Comparison of ENCODE assay signal across 11 cellular contexts in the genomic region with DNA sequence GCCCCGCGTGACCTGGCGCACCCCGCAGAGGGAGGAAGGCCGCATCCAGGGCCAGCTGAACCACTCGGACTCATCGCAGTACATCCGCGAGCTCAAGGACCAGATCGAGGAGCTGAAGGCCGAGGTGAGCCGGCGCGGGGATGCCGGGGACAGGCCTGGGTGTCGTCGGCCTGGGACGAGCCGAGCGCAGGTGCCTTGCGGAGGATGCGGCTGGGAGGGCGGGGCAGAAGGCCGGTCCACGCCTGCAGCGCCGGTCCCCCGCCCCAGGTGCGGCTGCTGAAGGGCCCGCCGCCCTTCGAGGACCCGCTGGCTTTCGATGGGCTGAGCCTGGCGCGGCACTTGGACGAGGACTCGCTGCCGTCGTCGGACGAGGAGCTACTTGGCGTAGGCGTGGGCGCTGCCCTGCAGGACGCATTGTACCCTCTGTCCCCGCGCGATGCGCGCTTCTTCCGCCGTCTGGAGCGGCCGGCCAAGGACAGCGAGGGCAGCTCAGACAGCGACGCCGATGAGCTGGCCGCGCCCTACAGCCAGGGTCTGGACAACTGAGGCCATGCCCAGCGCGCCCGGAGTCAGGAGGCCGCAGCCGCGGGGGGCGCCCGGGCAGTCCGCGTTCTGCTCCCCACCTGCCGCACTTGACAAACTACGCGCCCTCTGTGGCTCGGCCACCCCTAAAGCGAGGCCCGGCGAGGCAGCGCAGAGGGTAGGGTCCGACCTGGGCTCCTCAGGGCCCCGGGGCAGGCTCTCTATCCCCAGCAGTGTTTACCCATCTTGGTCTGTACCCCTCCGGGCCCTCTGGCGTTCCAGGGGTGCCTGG. TPM values are rescaled to one million over a fixed set of nuclear protein-coding genes. Genes with fewer than 3 reads are reported as not detected.
DNase-seq lines count a peak whose midpoint lies in the region; ATAC-seq and TF ChIP-seq lines count a peak whose summit lies in the region.
"Had no signal": no experiment of that assay in that cellular context is flagged by ENCODE, and none has a peak within 500 bp of the region (broad histone marks: within the 10 kb centered on the region; RNA-seq: fewer than 3 reads in every experiment).

No MANE protein-coding gene starts in this region.

- no peak overlapping the region for H3K9ac ChIP-seq in PC-3 (ENCODE audit: low read length)

- H3K79me2 ChIP-seq in hepatocyte, result no peaks in the 10 kb centered on the region
- no peaks in the 10 kb centered on the region for H3K79me2 ChIP-seq in PC-3 (ENCODE audit: low read length)

- H3K27ac ChIP-seq in right cardiac atrium (ENCODE audit: low read length) (no peak overlapping the region), hepatocyte (no peak overlapping the region), thymus (ENCODE audit: low read depth) (no peak overlapping the region), PC-3 (ENCODE audit: low read length) (no peak overlapping the region)
- H3K27ac ChIP-seq: neutrophil, stomach had no signal

- H3K4me2 ChIP-seq in hepatocyte (peak overlapping the region; percentile 90), PC-3 (ENCODE audit: low read length) (no peak overlapping the region)

- no peak for TF ChIP-seq CTCF in hepatocyte (IDR thresholded peaks at IDR 0.05; ENCODE audit: poor library complexity)
- no peak for TF ChIP-seq CTCF in PC-3 (conservative IDR thresholded peaks at IDR 0.05; ENCODE audit: low read depth, low read length)

- ATAC-seq in right cardiac atrium, result no peak
- no peak for ATAC-seq in Right ventricle myocardium superior (ENCODE audit: poor library complexity)
- ATAC-seq in PC-3, result no peak

- H3K36me3 ChIP-seq in hepatocyte (replicated peaks; ENCODE audit: insufficient read depth, low read depth) (no peaks in the 10 kb centered on the region), thymus (ENCODE audit: control insufficient read depth, insufficient read depth) (peaks cover 5% of the 10 kb centered on the region), PC-3 (ENCODE audit: low read depth, low read length) (no peaks in the 10 kb centered on the region)
- H3K36me3 ChIP-seq: neutrophil had no signal

- no TSS peak for BruUV-seq in PC-3 (replicated peaks; lab: Mats Ljungman, UMichigan)

- CTCF ChIA-PET in PC-3 (lab: Charles Lee), result no interaction called here

- DNase-seq in right cardiac atrium, result peak in 2 of 3 donors; percentile 51 to 63
- no peak for DNase-seq in Right ventricle myocardium superior
- no peak for DNase-seq in hepatocyte (ENCODE audit: low spot score)
- no peak for DNase-seq in PC-3
- no peak for DNase-seq in activated gamma-delta T cell treated with Interleukin-2 at 50 U/mL for 16 hours
- DNase-seq: AML-193, GF-D8, NCI-H524 had no signal

- peaks cover 4% of the 10 kb centered on the region for H3K4me1 ChIP-seq in right cardiac atrium (ENCODE audit: control insufficient read depth, insufficient read depth, low read length)
- H3K4me1 ChIP-seq in hepatocyte (ENCODE audit: insufficient read depth), result peaks cover 6% of the 10 kb centered on the region
- H3K4me1 ChIP-seq in thymus (ENCODE audit: control insufficient read depth, insufficient read depth, low read length), result peaks cover 12% of the 10 kb centered on the region
- peaks cover 2% of the 10 kb centered on the region; the same call in 1 of the 2 replicates for H3K4me1 ChIP-seq in PC-3 (ENCODE audit: insufficient read depth, low read length)

- H3K9me2 ChIP-seq in hepatocyte (replicated peaks; ENCODE audit: insufficient read depth) (no peaks in the 10 kb centered on the region), PC-3 (replicated peaks; ENCODE audit: low read length) (no peaks in the 10 kb centered on the region)

- H3K9me3 ChIP-seq in right cardiac atrium (ENCODE audit: control insufficient read depth, low read length) (no peaks in the 10 kb centered on the region), hepatocyte (ENCODE audit: low read depth) (no peaks in the 10 kb centered on the region), thymus (ENCODE audit: control insufficient read depth) (no peaks in the 10 kb centered on the region), PC-3 (ENCODE audit: low read length) (no peaks in the 10 kb centered on the region)
- H3K9me3 ChIP-seq: neutrophil, stomach had no signal

- H4K20me1 ChIP-seq in hepatocyte (ENCODE audit: insufficient read depth, poor library complexity, severe bottlenecking), result no peaks in the 10 kb centered on the region
- no peaks in the 10 kb centered on the region for H4K20me1 ChIP-seq in PC-3 (ENCODE audit: low read length)

- intact Hi-C loops in right cardiac atrium (cut with DNase I), result no loop called here
- intact Hi-C loops in Right ventricle myocardium superior (cut with DNase I), result no loop called here
- intact Hi-C loops in PC-3 (cut with micrococcal nuclease), result no loop called here

- H3K4me3 ChIP-seq in right cardiac atrium (ENCODE audit: low read length) (no peak overlapping the region), hepatocyte (no peak overlapping the region), thymus (ENCODE audit: low read length) (peak overlapping the region; percentile 43), PC-3 (ENCODE audit: low read length) (no peak overlapping the region)

- H3F3A ChIP-seq in PC-3 (ENCODE audit: low read length, unreplicated experiment), result no peaks in the 10 kb centered on the region

- H2AFZ ChIP-seq in hepatocyte (no peak overlapping the region), PC-3 (ENCODE audit: low read length) (no peak overlapping the region)

- POLR2A ChIA-PET in PC-3 (lab: Charles Lee; ENCODE audit: unreplicated experiment), result no interaction called here

- H3K27me3 ChIP-seq in right cardiac atrium (ENCODE audit: control insufficient read depth, insufficient read depth), result no peaks in the 10 kb centered on the region
- peaks cover 10% of the 10 kb centered on the region for H3K27me3 ChIP-seq in hepatocyte
- H3K27me3 ChIP-seq in thymus (ENCODE audit: control insufficient read depth, insufficient read depth), result peaks cover 34% of the 10 kb centered on the region
- no peaks in the 10 kb centered on the region for H3K27me3 ChIP-seq in PC-3 (ENCODE audit: low read length)

- WGBS in right cardiac atrium, result 68% methylated on average over 83 of the region's 83 CpGs
- WGBS in hepatocyte (ENCODE audit: low lambda C conversion rate, missing lambda C conversion rate), result 64% methylated on average over 55 of the region's 83 CpGs
- WGBS in thymus, result 63% methylated on average over 83 of the region's 83 CpGs

RNA-seq across cellular contexts. Expression of gene PRR36, which starts 10.8 kb away (rescaled TPM):
- under 1 TPM in 2 of 4 donors, not detected in 2; 0.29 to 0.34 TPM for total RNA-seq in right cardiac atrium
- 0.11 TPM for polyA plus RNA-seq in right cardiac atrium
- total RNA-seq in Right ventricle myocardium superior, result 0.08 TPM
- total RNA-seq in hepatocyte, result 0.40 and 1.00 TPM in 2 replicates
- 2.5 and 5.4 TPM in 2 replicates for polyA plus RNA-seq in hepatocyte
- 0.16 TPM for polyA plus RNA-seq in thymus
- total RNA-seq in PC-3 (2014; rRNA removed), result 2.4 and 2.5 TPM in 2 replicates

RNA-seq across cellular contexts. Expression of gene LRRC8E, which starts 24.9 kb away (rescaled TPM):
- 1 to 10 TPM in 2 of 4 donors, under 1 TPM in 2; 0.93 to 1.2 (median 0.97) TPM for total RNA-seq in right cardiac atrium
- 0.36 TPM for polyA plus RNA-seq in right cardiac atrium
- total RNA-seq in Right ventricle myocardium superior, result 1.6 TPM
- 1.8 and 4.5 TPM in 2 replicates for total RNA-seq in hepatocyte
- polyA plus RNA-seq in hepatocyte, result 3.2 and 3.3 TPM in 2 replicates
- 0.27 TPM for polyA plus RNA-seq in thymus
- total RNA-seq in PC-3 (2014; rRNA removed), result 30.8 and 35.3 TPM in 2 replicates

RNA-seq across cellular contexts. Expression of gene EVI5L, which starts 33.3 kb away (rescaled TPM):
- 10 to 100 TPM; 17.7 to 20.5 (median 18.6) TPM for total RNA-seq in right cardiac atrium
- polyA plus RNA-seq in right cardiac atrium, result 22.2 TPM
- total RNA-seq in Right ventricle myocardium superior, result 19.4 TPM
- 10.7 and 12.4 TPM in 2 replicates for total RNA-seq in hepatocyte
- 11.5 and 13.1 TPM in 2 replicates for polyA plus RNA-seq in hepatocyte
- polyA plus RNA-seq in thymus, result 7.6 TPM
- 29.5 and 42.4 TPM in 2 replicates for total RNA-seq in PC-3 (2014; rRNA removed)

RNA-seq across cellular contexts. Expression of gene MAP2K7, which starts 40.3 kb away (rescaled TPM):
- 10 to 100 TPM; 23.2 to 32.6 (median 28.5) TPM for total RNA-seq in right cardiac atrium
- polyA plus RNA-seq in right cardiac atrium, result 26.9 TPM
- 27.5 TPM for total RNA-seq in Right ventricle myocardium superior
- total RNA-seq in hepatocyte, result 13.6 and 13.8 TPM in 2 replicates
- 11.8 and 12.8 TPM in 2 replicates for polyA plus RNA-seq in hepatocyte
- 45.4 TPM for polyA plus RNA-seq in thymus
- total RNA-seq in PC-3 (2014; rRNA removed), result 39.3 and 40.5 TPM in 2 replicates

RNA-seq across cellular contexts. Expression of gene TGFBR3L, which starts 51.3 kb away (rescaled TPM):
- total RNA-seq in right cardiac atrium, result 10 to 100 TPM in 3 of 4 donors, 1 to 10 TPM in 1; 8.0 to 17.6 (median 14.5) TPM
- 2.4 TPM for polyA plus RNA-seq in right cardiac atrium
- 10.9 TPM for total RNA-seq in Right ventricle myocardium superior
- total RNA-seq in hepatocyte, result 0.52 TPM in 1 of 2 replicates, not detected in the other
- 3.3 and 8.5 TPM in 2 replicates for polyA plus RNA-seq in hepatocyte
- 0.05 TPM for polyA plus RNA-seq in thymus
- total RNA-seq in PC-3 (2014; rRNA removed), result 10.5 and 15.5 TPM in 2 replicates
- total RNA-seq: stomach had no signal

Comparison
In these comparisons a context has a peak if more than half of its experiments do, and no peak if none do; other contexts are left out.
1. DNase-seq: peak in right cardiac atrium (2 of 3); none in Right ventricle myocardium superior (single experiment), hepatocyte (single experiment), PC-3 (single experiment) and activated gamma-delta T cell treated with Interleukin-2 at 50 U/mL for 16 hours (single experiment).